20 cellular contexts compared by ENCODE assay signal in genomic region chr22:19859861-19860510, GRCh38.
"Had no signal": no experiment of that assay in that cellular context is flagged by ENCODE, and none has a peak within 500 bp of the region (broad histone marks: within the 10 kb centered on the region; RNA-seq: fewer than 3 reads in every experiment).

No MANE protein-coding gene starts in this region.

- ATAC-seq: gastrocnemius medialis, left cardiac atrium, left ventricle myocardium superior, mucosa of descending colon, right lobe of liver had no signal

- H3K27ac Mint-ChIP-seq: progenitor cell of endocrine pancreas had no signal

- H3K27me3 Mint-ChIP-seq: progenitor cell of endocrine pancreas had no signal

- DNase-seq: activated CD4-positive, alpha-beta T cell treated with anti-CD3 and anti-CD28 coated beads for 4 hours; activated CD4-positive, alpha-beta T cell treated with anti-CD3 and anti-CD28 coated beads, Interleukin-2, amount 50 U/mL, for 48 hours; activated CD8-positive, alpha-beta memory T cell treated with anti-CD3 and anti-CD28 coated beads for 24 hours; activated gamma-delta T cell; activated naive CD4-positive, alpha-beta T cell treated with anti-CD3 and anti-CD28 coated beads, Interleukin-2, amount 50 U/mL, for 16 hours; anterior cingulate cortex; dermis blood vessel endothelial cell; effector CD8-positive, alpha-beta T cell; gastrocnemius medialis; glutamatergic neuron; left cardiac atrium; left ventricle myocardium superior; mucosa of descending colon; ovary; right lobe of liver; stimulated activated CD4-positive, alpha-beta T cell treated with anti-CD3 and anti-CD28 coated beads, Interleukin-2, amount 100 ng/mL, for 48 hours; stomach; T-helper 1 cell; thyroid gland had no signal
